Comparison of ENCODE assay signal across 29 cellular contexts in genomic region chr1:232551281-232551835, GRCh38.
A peak's percentile ranks its signal among the peaks of the same experiment; 100 is the strongest.
DNase-seq lines count a peak whose midpoint lies in the region; ATAC-seq and TF ChIP-seq lines count a peak whose summit lies in the region.
"Had no signal": no experiment of that assay in that cellular context is flagged by ENCODE, and none has a peak within 500 bp of the region (broad histone marks: within the 10 kb centered on the region; RNA-seq: fewer than 3 reads in every experiment).

No MANE protein-coding gene starts in this region.

- WGBS in endodermal cell (ENCODE audit: insufficient coverage in 1 of 2, insufficient read length in 1 of 2), 2 experiments = 78 to 93% methylated on average over 6 to 7 of the region's 7 CpGs
- no CpG with 5 or more reads among the region's 7 CpGs for WGBS in mesendoderm (ENCODE audit: extremely low coverage, insufficient coverage, low lambda C conversion rate)

- H3K27ac ChIP-seq in endodermal cell (ENCODE audit: low read depth, low read length) (peak overlapping the region; percentile 13), mesendoderm (ENCODE audit: low read depth, low read length) (peak overlapping the region; percentile 38)
- H3K27ac ChIP-seq: A549, coronary artery, lower lobe of right lung, suprapubic skin, VCaP had no signal

- peak overlapping the region; percentile 25 for H3K18ac ChIP-seq in mesendoderm (ENCODE audit: low read length)

- H2BK120ac ChIP-seq in mesendoderm (ENCODE audit: low read depth, low read length) = peak overlapping the region; percentile 64

- H4K8ac ChIP-seq in mesendoderm (ENCODE audit: low read depth, low read length) = no peak overlapping the region

- H3K4me3 ChIP-seq in endodermal cell (ENCODE audit: low read length) (no peak overlapping the region), mesendoderm (ENCODE audit: low read length) (no peak overlapping the region)
- H3K4me3 ChIP-seq: A549, coronary artery, K562, lower lobe of right lung, suprapubic skin had no signal

- H3K23ac ChIP-seq in mesendoderm (ENCODE audit: low read length) = no peak overlapping the region

- peaks cover 55% of the 10 kb centered on the region for H3K79me2 ChIP-seq in mesendoderm (ENCODE audit: control insufficient read depth, insufficient read depth, low read length)

- no peak overlapping the region for H3K4me3 Mint-ChIP-seq in endodermal cell
- H3K4me3 Mint-ChIP-seq: activated CD4-positive, alpha-beta T cell treated with anti-CD3 and anti-CD28 coated beads for 36 hours; activated naive CD8-positive, alpha-beta T cell had no signal

- H3K36me3 ChIP-seq in endodermal cell (ENCODE audit: control insufficient read depth, insufficient read depth, low read length) (peaks cover 11% of the 10 kb centered on the region), mesendoderm (ENCODE audit: control insufficient read depth, insufficient read depth, low read length) (no peaks in the 10 kb centered on the region)
- H3K36me3 ChIP-seq: lower lobe of right lung, suprapubic skin had no signal

- H3K36me3 Mint-ChIP-seq in endodermal cell (ENCODE audit: low read depth) = peaks cover 2% of the 10 kb centered on the region
- no peaks in the 10 kb centered on the region for H3K36me3 Mint-ChIP-seq in activated naive CD4-positive, alpha-beta T cell treated with anti-CD3 and anti-CD28 coated beads, Interleukin-2, amount 50 U/mL, for 72 hours
- H3K36me3 Mint-ChIP-seq: activated naive CD8-positive, alpha-beta T cell had no signal

- no peaks in the 10 kb centered on the region for H3K9me3 Mint-ChIP-seq in endodermal cell
- H3K9me3 Mint-ChIP-seq in activated naive CD4-positive, alpha-beta T cell treated with anti-CD3 and anti-CD28 coated beads, Interleukin-2, amount 50 U/mL, for 72 hours = no peaks in the 10 kb centered on the region
- H3K9me3 Mint-ChIP-seq: activated T-helper 2 cell treated with anti-CD3 and anti-CD28 coated beads, Interferon-gamma antibody, Interleukin-2, Interleukin-4, amounts not matched to agents 10 μg/mL and 5 μg/mL and 100 μg/mL, durations not matched to agents 14 hours and 24 hours and 36 hours had no signal

- H3K56ac ChIP-seq in mesendoderm (ENCODE audit: low read length) = peak overlapping the region; percentile 65

- ATAC-seq in activated naive CD4-positive, alpha-beta T cell treated with anti-CD3 and anti-CD28 coated beads, Interleukin-2, amount 50 U/mL, for 72 hours = no peak
- ATAC-seq: A549; activated CD4-positive, alpha-beta T cell treated with anti-CD3 and anti-CD28 coated beads for 36 hours; K562; lower lobe of right lung had no signal

- no peak for TF ChIP-seq CTCF in endodermal cell (conservative IDR thresholded peaks at IDR 0.05)

- H3K9ac ChIP-seq in endodermal cell (ENCODE audit: extremely low read depth, low read length, poor library complexity, severe bottlenecking) (no peak overlapping the region), mesendoderm (ENCODE audit: low read length) (peak overlapping the region; percentile 20)

- no peak overlapping the region for H2BK15ac ChIP-seq in mesendoderm (replicated peaks; ENCODE audit: low read depth)

- H3K4me2 ChIP-seq in mesendoderm (ENCODE audit: low read length) = no peak overlapping the region
- H3K4me2 ChIP-seq: A549 had no signal

- H3K27me3 ChIP-seq in endodermal cell (ENCODE audit: control insufficient read depth, insufficient read depth, low read length, poor library complexity, severe bottlenecking) (no peaks in the 10 kb centered on the region), mesendoderm (ENCODE audit: insufficient read depth, low read length, poor library complexity) (no peaks in the 10 kb centered on the region)
- H3K27me3 ChIP-seq: suprapubic skin had no signal

- DNase-seq in ELF-1 (ENCODE audit: low read depth, low spot score) (peak; percentile 79), endodermal cell (no peak), mesendoderm (peak; percentile 56), retina (peak; percentile 21), NCI-H1694 (lab: John Stamatoyannopoulos, UW) (no peak), medulla oblongata (ENCODE audit: extremely low spot score) (no peak)
- DNase-seq in activated naive CD4-positive, alpha-beta T cell treated with anti-CD3 and anti-CD28 coated beads, Interleukin-2, amount 50 U/mL, for 72 hours (ENCODE audit: low spot score in 2 of 2) = no peak
- no peak for DNase-seq in activated CD4-positive, alpha-beta T cell treated with anti-CD3 and anti-CD28 coated beads, Interleukin-2, amount 50 U/mL, for 48 hours
- DNase-seq: activated CD4-positive, alpha-beta T cell treated with anti-CD3 and anti-CD28 coated beads for 36 hours; activated CD8-positive, alpha-beta memory T cell treated with anti-CD3 and anti-CD28 coated beads for 24 hours; activated T-cell treated with anti-CD3 and anti-CD28 coated beads for 4 hours; aorta; effector memory CD4-positive, alpha-beta T cell; head of caudate nucleus; kidney; lower lobe of right lung; NCI-H1092 treated with DMSO at 0.1 percent for 48 hours; NCI-H187 treated with DMSO at 0.1 percent for 48 hours; NCI-H2171; NCI-H82; stimulated activated naive CD4-positive, alpha-beta T cell; T1000 had no signal

- H3K4me1 Mint-ChIP-seq in endodermal cell = peaks cover 82% of the 10 kb centered on the region
- H3K4me1 Mint-ChIP-seq: activated CD4-positive, alpha-beta T cell treated with anti-CD3 and anti-CD28 coated beads for 36 hours had no signal

- peak overlapping the region; percentile 44 for H2BK5ac ChIP-seq in mesendoderm (ENCODE audit: low read length)

- peaks cover 19% of the 10 kb centered on the region for H3K79me1 ChIP-seq in mesendoderm (ENCODE audit: low read length)

- no peak overlapping the region for H4K5ac ChIP-seq in mesendoderm (ENCODE audit: low read length)

- H2AK5ac ChIP-seq in mesendoderm (ENCODE audit: low read length) = no peak overlapping the region

- no peaks in the 10 kb centered on the region for H3K9me3 ChIP-seq in endodermal cell (ENCODE audit: control insufficient read depth, low read length)
- H3K9me3 ChIP-seq: A549, lower lobe of right lung, suprapubic skin had no signal

- peaks cover 50% of the 10 kb centered on the region for H3K4me1 ChIP-seq in endodermal cell (ENCODE audit: control insufficient read depth, insufficient read depth, low read length)
- peaks cover 53% of the 10 kb centered on the region for H3K4me1 ChIP-seq in mesendoderm (ENCODE audit: control insufficient read depth, low read depth, low read length)

- H3K27me3 Mint-ChIP-seq in endodermal cell (ENCODE audit: insufficient read depth) = no peaks in the 10 kb centered on the region
- H3K27me3 Mint-ChIP-seq: activated CD4-positive, alpha-beta T cell treated with anti-CD3 and anti-CD28 coated beads for 36 hours had no signal

- peak overlapping the region; percentile 84 for H3K4ac ChIP-seq in mesendoderm (ENCODE audit: low read depth, low read length)

- H3K27ac Mint-ChIP-seq in endodermal cell = peak overlapping the region; percentile 74
- H3K27ac Mint-ChIP-seq in activated naive CD4-positive, alpha-beta T cell treated with anti-CD3 and anti-CD28 coated beads, Interleukin-2, amount 50 U/mL, for 72 hours = peak overlapping the region in 1 of 2 donors; percentile 70
- H3K27ac Mint-ChIP-seq: activated CD4-positive, alpha-beta T cell treated with anti-CD3 and anti-CD28 coated beads for 36 hours; activated naive CD8-positive, alpha-beta T cell; activated T-helper 2 cell treated with anti-CD3 and anti-CD28 coated beads, Interferon-gamma antibody, Interleukin-2, Interleukin-4, amounts not matched to agents 10 μg/mL and 5 μg/mL and 100 μg/mL, durations not matched to agents 14 hours and 24 hours and 36 hours had no signal

Comparison
In these comparisons a context has a peak if more than half of its experiments do, and no peak if none do; other contexts are left out.
1. DNase-seq: peak in ELF-1 (single experiment), mesendoderm (single experiment) and retina (single experiment); none in endodermal cell (single experiment), activated naive CD4-positive, alpha-beta T cell treated with anti-CD3 and anti-CD28 coated beads, Interleukin-2, amount 50 U/mL, for 72 hours (0 of 2), activated CD4-positive, alpha-beta T cell treated with anti-CD3 and anti-CD28 coated beads, Interleukin-2, amount 50 U/mL, for 48 hours (0 of 2), NCI-H1694 (single experiment) and medulla oblongata (single experiment).